In genomic region chr4:111988514-111988913, GRCh38 we compare ENCODE assay signal across 28 cellular contexts.
"Had no signal": no experiment of that assay in that cellular context is flagged by ENCODE, and none has a peak within 500 bp of the region (broad histone marks: within the 10 kb centered on the region; RNA-seq: fewer than 3 reads in every experiment).

No MANE protein-coding gene starts in this region.

- H3K36me3 ChIP-seq: gastrocnemius medialis, heart left ventricle, prostate gland, right atrium auricular region, suprapubic skin, transverse colon, upper lobe of right lung, uterus had no signal

- H3K4me3 ChIP-seq: coronary artery, gastrocnemius medialis, heart left ventricle, hepatocyte, prostate gland, right atrium auricular region, smooth muscle cell, suprapubic skin, transverse colon, upper lobe of right lung, uterus had no signal

- H3K27ac ChIP-seq: coronary artery, gastrocnemius medialis, heart left ventricle, hepatocyte, prostate gland, right atrium auricular region, suprapubic skin, upper lobe of right lung, uterus had no signal

- H3K27me3 ChIP-seq: gastrocnemius medialis, hepatocyte, right atrium auricular region, transverse colon, upper lobe of right lung, uterus had no signal

- DNase-seq: dermis blood vessel endothelial cell; effector memory CD4-positive, alpha-beta T cell; erythroblast; gastrocnemius medialis; heart left ventricle; kidney; mesendoderm; midbrain; naive thymus-derived CD4-positive, alpha-beta T cell; nephron progenitor cell; nucleus accumbens; stimulated activated CD4-positive, alpha-beta T cell treated with anti-CD3 and anti-CD28 coated beads, Interleukin-12 subunit alpha, Interleukin-12 subunit beta, amount 100 ng/mL, for 4 hours; stimulated activated CD4-positive, alpha-beta T cell treated with anti-CD3 and anti-CD28 coated beads, Interleukin-1b, Interleukin-23, amount 100 ng/mL, for 48 hours; stimulated activated CD4-positive, alpha-beta T cell treated with anti-CD3 and anti-CD28 coated beads, Interleukin-4, amount 100 ng/mL, for 1 hour; stimulated activated CD8-positive, alpha-beta memory T cell treated with anti-CD3 and anti-CD28 coated beads, Interleukin-4, amount 100 ng/mL, for 48 hours; stimulated activated naive CD4-positive, alpha-beta T cell; stimulated activated naive CD8-positive, alpha-beta T cell treated with anti-CD3 and anti-CD28 coated beads, Interleukin-15, amount 100 ng/mL, for 72 hours; transverse colon; upper lobe of right lung; uterus had no signal

- H3K9me3 ChIP-seq: gastrocnemius medialis, heart left ventricle, prostate gland, right atrium auricular region, suprapubic skin, transverse colon, upper lobe of right lung, uterus had no signal

- H3K4me1 ChIP-seq: gastrocnemius medialis, heart left ventricle, prostate gland, suprapubic skin, uterus had no signal

- ATAC-seq: gastrocnemius medialis; heart left ventricle; left lobe of liver; naive thymus-derived CD4-positive, alpha-beta T cell; sciatic nerve; stimulated activated naive CD8-positive, alpha-beta T cell treated with anti-CD3 and anti-CD28 coated beads, Interleukin-15, amount 100 ng/mL, for 72 hours; upper lobe of right lung had no signal
